24 cellular contexts compared by ENCODE assay signal in genomic region chr2:123363076-123363475, GRCh38.
"Had no signal": no experiment of that assay in that cellular context is flagged by ENCODE, and none has a peak within 500 bp of the region (broad histone marks: within the 10 kb centered on the region; RNA-seq: fewer than 3 reads in every experiment).

No MANE protein-coding gene starts in this region.

- H3K4me1 Mint-ChIP-seq: immature natural killer cell; memory B cell; stimulated activated naive CD8-positive, alpha-beta T cell treated with anti-CD3 and anti-CD28 coated beads, Interleukin-15, amount 100 ng/mL, for 72 hours had no signal

- DNase-seq: colonic mucosa; dermis blood vessel endothelial cell; effector memory CD4-positive, alpha-beta T cell; erythroblast; esophagus squamous epithelium; hypothalamus; immature natural killer cell; islet precursor cell; kidney glomerular epithelial cell; left colon; left ventricle myocardium superior; nucleus accumbens; stimulated activated CD4-positive, alpha-beta T cell treated with anti-CD3 and anti-CD28 coated beads, Interleukin-12 subunit alpha, Interleukin-12 subunit beta, amount 100 ng/mL, for 4 hours; stimulated activated CD4-positive, alpha-beta T cell treated with anti-CD3 and anti-CD28 coated beads, Interleukin-1b, Interleukin-23, amount 100 ng/mL, for 48 hours; stimulated activated CD4-positive, alpha-beta T cell treated with anti-CD3 and anti-CD28 coated beads, Interleukin-4, amount 100 ng/mL, for 1 hour; stimulated activated CD8-positive, alpha-beta memory T cell treated with anti-CD3 and anti-CD28 coated beads, Interleukin-4, amount 100 ng/mL, for 48 hours; stimulated activated naive CD4-positive, alpha-beta T cell; stimulated activated naive CD8-positive, alpha-beta T cell treated with anti-CD3 and anti-CD28 coated beads, Interleukin-15, amount 100 ng/mL, for 72 hours; transverse colon; upper lobe of right lung; uterus had no signal

- H3K27me3 Mint-ChIP-seq: memory B cell; natural killer cell treated with Interleukin-12 subunit alpha and Interleukin-12 subunit beta and Interleukin-15 and Interleukin-18, amount 100 ng/mL, for 72 hours; stimulated activated naive CD8-positive, alpha-beta T cell treated with anti-CD3 and anti-CD28 coated beads, Interleukin-15, amount 100 ng/mL, for 72 hours had no signal

- H3K4me3 Mint-ChIP-seq: immature natural killer cell; memory B cell; natural killer cell treated with Interleukin-12 subunit alpha and Interleukin-12 subunit beta and Interleukin-15 and Interleukin-18, amount 100 ng/mL, for 72 hours; stimulated activated naive CD8-positive, alpha-beta T cell treated with anti-CD3 and anti-CD28 coated beads, Interleukin-15, amount 100 ng/mL, for 72 hours had no signal

- H3K36me3 Mint-ChIP-seq: memory B cell had no signal

- ATAC-seq: left colon; left ventricle myocardium superior; natural killer cell treated with Interleukin-12 subunit alpha and Interleukin-12 subunit beta and Interleukin-15 and Interleukin-18, amount 100 ng/mL, for 72 hours; sciatic nerve; stimulated activated naive CD8-positive, alpha-beta T cell treated with anti-CD3 and anti-CD28 coated beads, Interleukin-15, amount 100 ng/mL, for 72 hours; upper lobe of right lung had no signal

- H3K27ac Mint-ChIP-seq: immature natural killer cell; memory B cell; natural killer cell treated with Interleukin-12 subunit alpha and Interleukin-12 subunit beta and Interleukin-15 and Interleukin-18, amount 100 ng/mL, for 72 hours; stimulated activated naive CD8-positive, alpha-beta T cell treated with anti-CD3 and anti-CD28 coated beads, Interleukin-15, amount 100 ng/mL, for 72 hours had no signal
